ENCODE assay signal across 1 cellular context in the genomic region with DNA sequence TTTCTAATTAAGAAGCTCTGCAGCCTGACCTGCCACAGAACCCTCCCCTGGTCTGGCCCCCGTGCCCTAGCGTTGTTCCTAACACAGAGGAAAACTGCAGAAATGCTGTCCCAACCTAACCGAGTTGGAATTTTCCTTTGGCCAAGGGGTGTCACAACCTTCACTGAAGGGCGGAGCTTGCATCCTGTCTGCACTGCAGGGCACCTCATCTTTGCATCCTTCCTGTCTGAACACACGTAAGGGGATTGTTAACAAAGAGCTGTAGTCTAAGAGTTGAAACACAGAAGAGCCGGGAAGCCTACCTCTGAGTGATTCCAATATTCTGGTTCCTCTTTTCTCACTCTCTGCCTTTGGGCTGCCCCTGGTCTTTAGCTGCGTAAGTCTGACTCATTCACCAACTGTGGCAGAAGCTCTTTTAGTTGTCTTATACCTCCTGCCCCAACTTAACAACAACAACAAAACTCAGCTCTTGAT.
TF ChIP-seq lines count a peak whose summit lies in the region.

No MANE protein-coding gene starts in this region.

TF ChIP-seq in HepG2, 621 proteins besides CTCF, POLR2A, EP300 and RAD21 (continues in another document):
- TF ChIP-seq ZSCAN31 (CRISPR knock-in tag; IDR thresholded peaks at IDR 0.05; ENCODE audit: low read depth) (no peak), TAF1 (CRISPR knock-in tag; IDR thresholded peaks at IDR 0.05) (no peak), FOSL1 (CRISPR knock-in tag; IDR thresholded peaks at IDR 0.05; ENCODE audit: borderline replicate concordance) (no peak), SP5 (CRISPR knock-in tag; IDR thresholded peaks at IDR 0.05; ENCODE audit: borderline replicate concordance, low read depth) (peak; percentile 31; the same call in 1 of the 2 replicates), IKZF4 (CRISPR knock-in tag; IDR thresholded peaks at IDR 0.05; ENCODE audit: borderline replicate concordance, low read depth, not compliant biosample characterization) (no peak), MIER3 (CRISPR knock-in tag; IDR thresholded peaks at IDR 0.05; ENCODE audit: borderline replicate concordance) (peak; percentile 52; the same call in 1 of the 2 replicates), ZNF546 (CRISPR knock-in tag; conservative IDR thresholded peaks at IDR 0.05) (no peak), ARNTL (CRISPR knock-in tag; IDR thresholded peaks at IDR 0.05) (no peak), ISL2 (CRISPR knock-in tag; IDR thresholded peaks at IDR 0.05) (0 out of 2 replicates have a peak, but pooled peaks have one; percentile 37), MTF2 (CRISPR knock-in tag; IDR thresholded peaks at IDR 0.05; ENCODE audit: borderline replicate concordance) (no peak), MBD4 (IDR thresholded peaks at IDR 0.05; ENCODE audit: borderline replicate concordance, low read length) (no peak), RXRB (CRISPR knock-in tag; IDR thresholded peaks at IDR 0.05; ENCODE audit: borderline replicate concordance) (0 out of 2 replicates have a peak, but pooled peaks have one; percentile 8), ZNF569 (CRISPR knock-in tag; IDR thresholded peaks at IDR 0.05; ENCODE audit: borderline replicate concordance) (no peak), KDM2A (CRISPR knock-in tag; IDR thresholded peaks at IDR 0.05; ENCODE audit: borderline replicate concordance, low read depth) (peak; percentile 50; the same call in 1 of the 2 replicates), ZNF850 (CRISPR knock-in tag; conservative IDR thresholded peaks at IDR 0.05) (no peak), ZNF761 (CRISPR knock-in tag; conservative IDR thresholded peaks at IDR 0.05) (no peak), NFIC (IDR thresholded peaks at IDR 0.05; ENCODE audit: low read length) (no peak), ZNF557 (CRISPR knock-in tag; IDR thresholded peaks at IDR 0.05) (no peak), CEBPG (CRISPR knock-in tag; IDR thresholded peaks at IDR 0.05) (peak; percentile 61), U2AF2 (IDR thresholded peaks at IDR 0.05; ENCODE audit: low read depth, low read length) (no peak), PCBP1 (IDR thresholded peaks at IDR 0.05; ENCODE audit: borderline replicate concordance, low read depth, low read length) (no peak)
- TF ChIP-seq, protein P1, sequence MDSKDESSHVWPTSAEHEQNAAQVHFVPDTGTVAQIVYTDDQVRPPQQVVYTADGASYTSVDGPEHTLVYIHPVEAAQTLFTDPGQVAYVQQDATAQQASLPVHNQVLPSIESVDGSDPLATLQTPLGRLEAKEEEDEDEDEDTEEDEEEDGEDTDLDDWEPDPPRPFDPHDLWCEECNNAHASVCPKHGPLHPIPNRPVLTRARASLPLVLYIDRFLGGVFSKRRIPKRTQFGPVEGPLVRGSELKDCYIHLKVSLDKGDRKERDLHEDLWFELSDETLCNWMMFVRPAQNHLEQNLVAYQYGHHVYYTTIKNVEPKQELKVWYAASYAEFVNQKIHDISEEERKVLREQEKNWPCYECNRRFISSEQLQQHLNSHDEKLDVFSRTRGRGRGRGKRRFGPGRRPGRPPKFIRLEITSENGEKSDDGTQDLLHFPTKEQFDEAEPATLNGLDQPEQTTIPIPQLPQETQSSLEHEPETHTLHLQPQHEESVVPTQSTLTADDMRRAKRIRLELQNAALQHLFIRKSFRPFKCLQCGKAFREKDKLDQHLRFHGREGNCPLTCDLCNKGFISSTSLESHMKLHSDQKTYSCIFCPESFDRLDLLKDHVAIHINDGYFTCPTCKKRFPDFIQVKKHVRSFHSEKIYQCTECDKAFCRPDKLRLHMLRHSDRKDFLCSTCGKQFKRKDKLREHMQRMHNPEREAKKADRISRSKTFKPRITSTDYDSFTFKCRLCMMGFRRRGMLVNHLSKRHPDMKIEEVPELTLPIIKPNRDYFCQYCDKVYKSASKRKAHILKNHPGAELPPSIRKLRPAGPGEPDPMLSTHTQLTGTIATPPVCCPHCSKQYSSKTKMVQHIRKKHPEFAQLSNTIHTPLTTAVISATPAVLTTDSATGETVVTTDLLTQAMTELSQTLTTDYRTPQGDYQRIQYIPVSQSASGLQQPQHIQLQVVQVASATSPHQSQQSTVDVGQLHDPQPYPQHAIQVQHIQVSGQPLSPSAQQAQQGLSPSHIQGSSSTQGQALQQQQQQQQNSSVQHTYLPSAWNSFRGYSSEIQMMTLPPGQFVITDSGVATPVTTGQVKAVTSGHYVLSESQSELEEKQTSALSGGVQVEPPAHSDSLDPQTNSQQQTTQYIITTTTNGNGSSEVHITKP (CRISPR knock-in tag; IDR thresholded peaks at IDR 0.05; ENCODE audit: low read depth): no peak
- TF ChIP-seq, protein P2, sequence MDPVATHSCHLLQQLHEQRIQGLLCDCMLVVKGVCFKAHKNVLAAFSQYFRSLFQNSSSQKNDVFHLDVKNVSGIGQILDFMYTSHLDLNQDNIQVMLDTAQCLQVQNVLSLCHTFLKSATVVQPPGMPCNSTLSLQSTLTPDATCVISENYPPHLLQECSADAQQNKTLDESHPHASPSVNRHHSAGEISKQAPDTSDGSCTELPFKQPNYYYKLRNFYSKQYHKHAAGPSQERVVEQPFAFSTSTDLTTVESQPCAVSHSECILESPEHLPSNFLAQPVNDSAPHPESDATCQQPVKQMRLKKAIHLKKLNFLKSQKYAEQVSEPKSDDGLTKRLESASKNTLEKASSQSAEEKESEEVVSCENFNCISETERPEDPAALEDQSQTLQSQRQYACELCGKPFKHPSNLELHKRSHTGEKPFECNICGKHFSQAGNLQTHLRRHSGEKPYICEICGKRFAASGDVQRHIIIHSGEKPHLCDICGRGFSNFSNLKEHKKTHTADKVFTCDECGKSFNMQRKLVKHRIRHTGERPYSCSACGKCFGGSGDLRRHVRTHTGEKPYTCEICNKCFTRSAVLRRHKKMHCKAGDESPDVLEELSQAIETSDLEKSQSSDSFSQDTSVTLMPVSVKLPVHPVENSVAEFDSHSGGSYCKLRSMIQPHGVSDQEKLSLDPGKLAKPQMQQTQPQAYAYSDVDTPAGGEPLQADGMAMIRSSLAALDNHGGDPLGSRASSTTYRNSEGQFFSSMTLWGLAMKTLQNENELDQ (CRISPR knock-in tag; IDR thresholded peaks at IDR 0.05; ENCODE audit: borderline replicate concordance): no peak
- TF ChIP-seq, protein P3, sequence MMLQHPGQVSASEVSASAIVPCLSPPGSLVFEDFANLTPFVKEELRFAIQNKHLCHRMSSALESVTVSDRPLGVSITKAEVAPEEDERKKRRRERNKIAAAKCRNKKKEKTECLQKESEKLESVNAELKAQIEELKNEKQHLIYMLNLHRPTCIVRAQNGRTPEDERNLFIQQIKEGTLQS (CRISPR knock-in tag; IDR thresholded peaks at IDR 0.05): no peak
- TF ChIP-seq, protein P4, sequence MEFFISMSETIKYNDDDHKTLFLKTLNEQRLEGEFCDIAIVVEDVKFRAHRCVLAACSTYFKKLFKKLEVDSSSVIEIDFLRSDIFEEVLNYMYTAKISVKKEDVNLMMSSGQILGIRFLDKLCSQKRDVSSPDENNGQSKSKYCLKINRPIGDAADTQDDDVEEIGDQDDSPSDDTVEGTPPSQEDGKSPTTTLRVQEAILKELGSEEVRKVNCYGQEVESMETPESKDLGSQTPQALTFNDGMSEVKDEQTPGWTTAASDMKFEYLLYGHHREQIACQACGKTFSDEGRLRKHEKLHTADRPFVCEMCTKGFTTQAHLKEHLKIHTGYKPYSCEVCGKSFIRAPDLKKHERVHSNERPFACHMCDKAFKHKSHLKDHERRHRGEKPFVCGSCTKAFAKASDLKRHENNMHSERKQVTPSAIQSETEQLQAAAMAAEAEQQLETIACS (CRISPR knock-in tag; IDR thresholded peaks at IDR 0.05): 0 out of 2 replicates have a peak, but pooled peaks have one; percentile 31
- TF ChIP-seq, protein P5, sequence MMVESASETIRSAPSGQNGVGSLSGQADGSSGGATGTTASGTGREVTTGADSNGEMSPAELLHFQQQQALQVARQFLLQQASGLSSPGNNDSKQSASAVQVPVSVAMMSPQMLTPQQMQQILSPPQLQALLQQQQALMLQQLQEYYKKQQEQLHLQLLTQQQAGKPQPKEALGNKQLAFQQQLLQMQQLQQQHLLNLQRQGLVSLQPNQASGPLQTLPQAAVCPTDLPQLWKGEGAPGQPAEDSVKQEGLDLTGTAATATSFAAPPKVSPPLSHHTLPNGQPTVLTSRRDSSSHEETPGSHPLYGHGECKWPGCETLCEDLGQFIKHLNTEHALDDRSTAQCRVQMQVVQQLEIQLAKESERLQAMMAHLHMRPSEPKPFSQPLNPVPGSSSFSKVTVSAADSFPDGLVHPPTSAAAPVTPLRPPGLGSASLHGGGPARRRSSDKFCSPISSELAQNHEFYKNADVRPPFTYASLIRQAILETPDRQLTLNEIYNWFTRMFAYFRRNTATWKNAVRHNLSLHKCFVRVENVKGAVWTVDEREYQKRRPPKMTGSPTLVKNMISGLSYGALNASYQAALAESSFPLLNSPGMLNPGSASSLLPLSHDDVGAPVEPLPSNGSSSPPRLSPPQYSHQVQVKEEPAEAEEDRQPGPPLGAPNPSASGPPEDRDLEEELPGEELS (CRISPR knock-in tag; IDR thresholded peaks at IDR 0.05): 0 out of 2 replicates have a peak, but pooled peaks have one; percentile 25
- TF ChIP-seq, protein P6, sequence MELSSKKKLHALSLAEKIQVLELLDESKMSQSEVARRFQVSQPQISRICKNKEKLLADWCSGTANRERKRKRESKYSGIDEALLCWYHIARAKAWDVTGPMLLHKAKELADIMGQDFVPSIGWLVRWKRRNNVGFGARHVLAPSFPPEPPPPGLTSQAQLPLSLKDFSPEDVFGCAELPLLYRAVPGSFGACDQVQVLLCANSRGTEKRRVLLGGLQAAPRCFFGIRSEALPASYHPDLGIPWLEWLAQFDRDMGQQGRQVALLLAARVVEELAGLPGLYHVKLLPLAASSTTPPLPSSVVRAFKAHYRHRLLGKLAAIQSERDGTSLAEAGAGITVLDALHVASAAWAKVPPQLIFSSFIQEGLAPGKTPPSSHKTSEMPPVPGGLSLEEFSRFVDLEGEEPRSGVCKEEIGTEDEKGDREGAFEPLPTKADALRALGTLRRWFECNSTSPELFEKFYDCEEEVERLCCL (CRISPR knock-in tag; IDR thresholded peaks at IDR 0.05; ENCODE audit: borderline replicate concordance): no peak
- TF ChIP-seq, protein P7, sequence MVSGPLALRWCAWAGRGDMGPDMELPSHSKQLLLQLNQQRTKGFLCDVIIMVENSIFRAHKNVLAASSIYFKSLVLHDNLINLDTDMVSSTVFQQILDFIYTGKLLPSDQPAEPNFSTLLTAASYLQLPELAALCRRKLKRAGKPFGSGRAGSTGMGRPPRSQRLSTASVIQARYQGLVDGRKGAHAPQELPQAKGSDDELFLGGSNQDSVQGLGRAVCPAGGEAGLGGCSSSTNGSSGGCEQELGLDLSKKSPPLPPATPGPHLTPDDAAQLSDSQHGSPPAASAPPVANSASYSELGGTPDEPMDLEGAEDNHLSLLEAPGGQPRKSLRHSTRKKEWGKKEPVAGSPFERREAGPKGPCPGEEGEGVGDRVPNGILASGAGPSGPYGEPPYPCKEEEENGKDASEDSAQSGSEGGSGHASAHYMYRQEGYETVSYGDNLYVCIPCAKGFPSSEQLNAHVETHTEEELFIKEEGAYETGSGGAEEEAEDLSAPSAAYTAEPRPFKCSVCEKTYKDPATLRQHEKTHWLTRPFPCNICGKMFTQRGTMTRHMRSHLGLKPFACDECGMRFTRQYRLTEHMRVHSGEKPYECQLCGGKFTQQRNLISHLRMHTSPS (CRISPR knock-in tag; IDR thresholded peaks at IDR 0.05; ENCODE audit: low read depth): no peak
- TF ChIP-seq, protein P8, sequence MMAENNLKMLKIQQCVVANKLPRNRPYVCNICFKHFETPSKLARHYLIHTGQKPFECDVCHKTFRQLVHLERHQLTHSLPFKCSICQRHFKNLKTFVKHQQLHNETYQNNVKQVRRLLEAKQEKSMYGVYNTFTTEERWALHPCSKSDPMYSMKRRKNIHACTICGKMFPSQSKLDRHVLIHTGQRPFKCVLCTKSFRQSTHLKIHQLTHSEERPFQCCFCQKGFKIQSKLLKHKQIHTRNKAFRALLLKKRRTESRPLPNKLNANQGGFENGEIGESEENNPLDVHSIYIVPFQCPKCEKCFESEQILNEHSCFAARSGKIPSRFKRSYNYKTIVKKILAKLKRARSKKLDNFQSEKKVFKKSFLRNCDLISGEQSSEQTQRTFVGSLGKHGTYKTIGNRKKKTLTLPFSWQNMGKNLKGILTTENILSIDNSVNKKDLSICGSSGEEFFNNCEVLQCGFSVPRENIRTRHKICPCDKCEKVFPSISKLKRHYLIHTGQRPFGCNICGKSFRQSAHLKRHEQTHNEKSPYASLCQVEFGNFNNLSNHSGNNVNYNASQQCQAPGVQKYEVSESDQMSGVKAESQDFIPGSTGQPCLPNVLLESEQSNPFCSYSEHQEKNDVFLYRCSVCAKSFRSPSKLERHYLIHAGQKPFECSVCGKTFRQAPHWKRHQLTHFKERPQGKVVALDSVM (CRISPR knock-in tag; IDR thresholded peaks at IDR 0.05): no peak
- TF ChIP-seq, protein P9, sequence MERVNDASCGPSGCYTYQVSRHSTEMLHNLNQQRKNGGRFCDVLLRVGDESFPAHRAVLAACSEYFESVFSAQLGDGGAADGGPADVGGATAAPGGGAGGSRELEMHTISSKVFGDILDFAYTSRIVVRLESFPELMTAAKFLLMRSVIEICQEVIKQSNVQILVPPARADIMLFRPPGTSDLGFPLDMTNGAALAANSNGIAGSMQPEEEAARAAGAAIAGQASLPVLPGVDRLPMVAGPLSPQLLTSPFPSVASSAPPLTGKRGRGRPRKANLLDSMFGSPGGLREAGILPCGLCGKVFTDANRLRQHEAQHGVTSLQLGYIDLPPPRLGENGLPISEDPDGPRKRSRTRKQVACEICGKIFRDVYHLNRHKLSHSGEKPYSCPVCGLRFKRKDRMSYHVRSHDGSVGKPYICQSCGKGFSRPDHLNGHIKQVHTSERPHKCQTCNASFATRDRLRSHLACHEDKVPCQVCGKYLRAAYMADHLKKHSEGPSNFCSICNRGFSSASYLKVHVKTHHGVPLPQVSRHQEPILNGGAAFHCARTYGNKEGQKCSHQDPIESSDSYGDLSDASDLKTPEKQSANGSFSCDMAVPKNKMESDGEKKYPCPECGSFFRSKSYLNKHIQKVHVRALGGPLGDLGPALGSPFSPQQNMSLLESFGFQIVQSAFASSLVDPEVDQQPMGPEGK (CRISPR knock-in tag; IDR thresholded peaks at IDR 0.05): peak; percentile 66; the same call in 1 of the 2 replicates
